Comparison of ENCODE assay signal across 8 cellular contexts in genomic region chr19:47094557-47095517, GRCh38. TPM values are rescaled to one million over a fixed set of nuclear protein-coding genes. Genes with fewer than 3 reads are reported as not detected.
DNase-seq lines count a peak whose midpoint lies in the region; ATAC-seq, FAIRE-seq and TF ChIP-seq lines count a peak whose summit lies in the region.

No MANE protein-coding gene starts in this region.

- no peaks in the 10 kb centered on the region for H3K9me3 Mint-ChIP-seq in CD8-positive, alpha-beta memory T cell
- H3K9me3 Mint-ChIP-seq in progenitor cell of endocrine pancreas (ENCODE audit: low read depth), result no peaks in the 10 kb centered on the region

- peak overlapping the region; percentile 6 for H3K4me3 ChIP-seq in CD8-positive, alpha-beta memory T cell (ENCODE audit: low read length)
- H3K4me3 ChIP-seq in RWPE2 (ENCODE audit: severe bottlenecking) (no peak overlapping the region), coronary artery (no peak overlapping the region)

- peak overlapping the region; percentile 88 to 98 (median 92) for H3K27ac Mint-ChIP-seq in CD8-positive, alpha-beta memory T cell
- H3K27ac Mint-ChIP-seq in progenitor cell of endocrine pancreas, result peak overlapping the region; percentile 92

- peaks cover 14% of the 10 kb centered on the region for H3K36me3 ChIP-seq in CD8-positive, alpha-beta memory T cell (ENCODE audit: insufficient read depth, low read length)
- H3K36me3 ChIP-seq in RWPE2 (ENCODE audit: low read depth), result peaks cover 62% of the 10 kb centered on the region

- FAIRE-seq in GM12892 (lab: Jason Lieb, UNC), result no peak

- POLR2A ChIA-PET in CD8-positive, alpha-beta memory T cell (lab: Charles Lee), result interaction anchor here (0.6 to 2.7 kb wide), 3 partner anchors 18 to 38 kb away, joined by 3 to 24 read pairs (median 5); partner anchors contain the start of gene ZC3H4

- peak overlapping the region in 6 of 7 donors; percentile 32 to 82 (median 74) for H3K4me3 Mint-ChIP-seq in CD8-positive, alpha-beta memory T cell
- H3K4me3 Mint-ChIP-seq in progenitor cell of endocrine pancreas (ENCODE audit: low read depth), result peak overlapping the region; percentile 0

- peak in 2 of 5 donors; percentile 21 to 34 for DNase-seq in CD8-positive, alpha-beta memory T cell
- DNase-seq in RWPE2 (ENCODE audit: low spot score), result no peak
- DNase-seq in coronary artery (ENCODE audit: low spot score), result no peak
- no peak for DNase-seq in progenitor cell of endocrine pancreas (ENCODE audit: low spot score, unreplicated experiment)
- DNase-seq in SHP77 (lab: John Stamatoyannopoulos, UW), result no peak
- no peak for DNase-seq in OCI-M2 (lab: John Stamatoyannopoulos, UW; ENCODE audit: unreplicated experiment)
- no peak for DNase-seq in NCI-H2081 treated with DMSO at 0.1 percent for 48 hours (lab: John Stamatoyannopoulos, UW)
- no peak for DNase-seq in GM12892 (ENCODE audit: insufficient read length)

- no peak for TF ChIP-seq POLR2A in GM12892 (IDR thresholded peaks at IDR 0.05; ENCODE audit: low read depth, low read length)

- peaks cover 28% of the 10 kb centered on the region for H3K4me1 ChIP-seq in CD8-positive, alpha-beta memory T cell (ENCODE audit: insufficient read depth, low read length)
- peaks cover 15% of the 10 kb centered on the region for H3K4me1 ChIP-seq in RWPE2 (ENCODE audit: insufficient read depth, poor library complexity, severe bottlenecking)

- no peaks in the 10 kb centered on the region for H3K27me3 Mint-ChIP-seq in CD8-positive, alpha-beta memory T cell
- H3K27me3 Mint-ChIP-seq in progenitor cell of endocrine pancreas, result no peaks in the 10 kb centered on the region

- H3K27ac ChIP-seq in CD8-positive, alpha-beta memory T cell (ENCODE audit: low read depth, low read length), result peak overlapping the region; percentile 64
- H3K27ac ChIP-seq in RWPE2 (ENCODE audit: poor library complexity, severe bottlenecking), result peak overlapping the region; percentile 15
- H3K27ac ChIP-seq in coronary artery, result peak overlapping the region; percentile 27 to 85

- peaks cover 42 to 57% (median 53%) of the 10 kb centered on the region in 3 donors for H3K4me1 Mint-ChIP-seq in CD8-positive, alpha-beta memory T cell
- H3K4me1 Mint-ChIP-seq in progenitor cell of endocrine pancreas (ENCODE audit: low read depth), result peaks cover 51% of the 10 kb centered on the region

- CTCF ChIA-PET in CD8-positive, alpha-beta memory T cell (lab: Charles Lee), result interaction anchor here (0.6 to 3.5 kb wide), 4 partner anchors 13 to 56 kb away, joined by 3 to 16 read pairs (median 4); partner anchors contain the start of gene ZC3H4

- H3K9me3 ChIP-seq in CD8-positive, alpha-beta memory T cell (ENCODE audit: low read length), result no peaks in the 10 kb centered on the region
- H3K9me3 ChIP-seq in RWPE2 (ENCODE audit: severe bottlenecking), result no peaks in the 10 kb centered on the region

- H3K27me3 ChIP-seq in CD8-positive, alpha-beta memory T cell (ENCODE audit: insufficient read depth, low read length, poor library complexity, severe bottlenecking), result no peaks in the 10 kb centered on the region
- no peaks in the 10 kb centered on the region for H3K27me3 ChIP-seq in RWPE2 (ENCODE audit: insufficient read depth, poor library complexity, severe bottlenecking)

- H3K36me3 Mint-ChIP-seq in CD8-positive, alpha-beta memory T cell, result peaks cover 5 to 64% (median 15%) of the 10 kb centered on the region in 3 donors
- peaks cover 25% of the 10 kb centered on the region for H3K36me3 Mint-ChIP-seq in progenitor cell of endocrine pancreas (ENCODE audit: insufficient read depth)

- TF ChIP-seq CTCF in RWPE2 (IDR thresholded peaks at IDR 0.05; ENCODE audit: poor library complexity, severe bottlenecking) (no peak), coronary artery (IDR thresholded peaks at IDR 0.05) (no peak), progenitor cell of endocrine pancreas (IDR thresholded peaks at IDR 0.05; ENCODE audit: unreplicated experiment) (no peak)

- ATAC-seq in RWPE2 (ENCODE audit: low read depth), result no peak

RNA-seq across cellular contexts. Expression of gene ZC3H4, which starts 18.7 kb away (rescaled TPM):
- total RNA-seq in CD8-positive, alpha-beta memory T cell, result 10 to 100 TPM; 90.3 to 99.6 TPM
- 3.2 TPM for polyA plus RNA-seq in CD8-positive, alpha-beta memory T cell
- 90.6 and 94.7 TPM in 2 replicates for total RNA-seq in progenitor cell of endocrine pancreas
- polyA plus RNA-seq in GM12892 (2012; ENCODE audit: missing spikeins), result 26.0 TPM

RNA-seq across cellular contexts. Expression of gene SAE1, which starts 35.8 kb away (rescaled TPM):
- 100 to 1,000 TPM; 167 to 172 TPM for total RNA-seq in CD8-positive, alpha-beta memory T cell
- polyA plus RNA-seq in CD8-positive, alpha-beta memory T cell, result 107 TPM
- total RNA-seq in progenitor cell of endocrine pancreas, result 172 and 173 TPM in 2 replicates
- 109 TPM for polyA plus RNA-seq in GM12892 (2012; ENCODE audit: missing spikeins)

RNA-seq across cellular contexts. Expression of gene TMEM160, which starts 46.4 kb away (rescaled TPM):
- 10 to 100 TPM; 52.9 to 57.3 TPM for total RNA-seq in CD8-positive, alpha-beta memory T cell
- polyA plus RNA-seq in CD8-positive, alpha-beta memory T cell, result 136 TPM
- 33.6 and 35.4 TPM in 2 replicates for total RNA-seq in progenitor cell of endocrine pancreas
- 1.7 TPM for polyA plus RNA-seq in GM12892 (2012; ENCODE audit: missing spikeins)
